25 cellular contexts compared by ENCODE assay signal in the genomic region with DNA sequence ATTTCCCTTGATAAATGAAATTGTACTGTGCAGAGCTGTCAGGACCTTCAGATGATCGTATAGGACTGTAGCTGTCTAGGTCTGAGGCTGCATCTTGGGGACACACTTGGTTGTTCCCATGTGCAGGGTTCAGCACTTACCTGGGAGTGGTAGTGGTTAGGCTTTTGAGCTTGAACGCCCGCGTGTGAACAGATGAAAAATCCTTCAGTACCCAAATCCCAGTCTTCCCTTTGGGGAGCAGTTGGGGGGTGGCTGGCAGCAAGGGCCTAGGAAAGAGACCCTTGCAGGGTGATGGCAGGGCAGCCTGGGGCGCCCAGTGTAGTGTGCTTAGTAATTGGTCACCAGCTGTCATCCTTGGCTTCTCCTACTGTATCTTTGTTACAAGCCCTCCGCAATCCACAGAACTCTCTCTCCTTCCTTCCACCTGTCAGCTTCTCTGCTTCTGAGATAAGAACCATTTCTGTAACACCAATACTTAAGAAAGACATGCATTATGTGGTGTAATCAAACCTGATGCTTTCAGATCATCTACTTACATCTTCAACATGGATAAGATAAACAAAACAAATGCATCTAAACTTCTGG.
"Had no signal": no experiment of that assay in that cellular context is flagged by ENCODE, and none has a peak within 500 bp of the region (broad histone marks: within the 10 kb centered on the region; RNA-seq: fewer than 3 reads in every experiment).

No MANE protein-coding gene starts in this region.

- H3K36me3 ChIP-seq: brain microvascular endothelial cell, gastrocnemius medialis had no signal

- H3K27me3 ChIP-seq: brain microvascular endothelial cell, dorsolateral prefrontal cortex, gastrocnemius medialis, sigmoid colon, tibial nerve had no signal

- H3K9me3 Mint-ChIP-seq: activated CD4-positive, alpha-beta T cell treated with anti-CD3 and anti-CD28 coated beads, Interleukin-2, amount 10 ng/mL, durations not matched to agents 7 days and 5 days; central memory CD8-positive, alpha-beta T cell; stimulated activated naive B cell treated with anti-CD40 and anti-IgM and Interleukin-4, amounts not matched to agents 10 μg/mL and 1 μg/mL and 100 μg/mL, for 72 hours had no signal

- H3K4me3 ChIP-seq: coronary artery, dorsolateral prefrontal cortex, gastrocnemius medialis, psoas muscle, sigmoid colon, tibial nerve had no signal

- H3K27ac Mint-ChIP-seq: activated CD4-positive, alpha-beta T cell treated with anti-CD3 and anti-CD28 coated beads, Interleukin-2, amount 10 ng/mL, durations not matched to agents 7 days and 5 days; activated CD8-positive, alpha-beta T cell treated with anti-CD3 and anti-CD28 coated beads for 36 hours; stimulated activated naive B cell treated with anti-CD40 and anti-IgM and Interleukin-4, amounts not matched to agents 10 μg/mL and 1 μg/mL and 100 μg/mL, for 72 hours; T-helper 17 cell had no signal

- ATAC-seq: activated CD8-positive, alpha-beta T cell treated with anti-CD3 and anti-CD28 coated beads for 36 hours; gastrocnemius medialis; left ventricle myocardium superior; naive thymus-derived CD4-positive, alpha-beta T cell; psoas muscle; T-helper 17 cell had no signal

- H3K27ac ChIP-seq: brain microvascular endothelial cell, coronary artery, gastrocnemius medialis, parathyroid adenoma, psoas muscle, sigmoid colon, tibial nerve had no signal

- H3K4me1 ChIP-seq: gastrocnemius medialis, parathyroid adenoma, psoas muscle, sigmoid colon, tibial nerve had no signal

- DNase-seq: activated CD4-positive, alpha-beta T cell treated with anti-CD3 and anti-CD28 coated beads, Interleukin-2, amount 10 ng/mL, durations not matched to agents 7 days and 5 days; activated CD4-positive, CD25-positive, alpha-beta regulatory T cell treated with anti-CD3 and anti-CD28 coated beads, Interleukin-2, amount 50 U/mL, for 72 hours; activated CD8-positive, alpha-beta T cell treated with anti-CD3 and anti-CD28 coated beads for 36 hours; activated gamma-delta T cell; activated naive CD4-positive, alpha-beta T cell treated with anti-CD3 and anti-CD28 coated beads, Interleukin-2, amount 50 U/mL, for 16 hours; activated T-cell treated with anti-CD3 and anti-CD28 coated beads, Interleukin-2, amount 50 U/mL, for 1 hour; amniotic stem cell; brain microvascular endothelial cell; effector memory CD4-positive, alpha-beta T cell; gastrocnemius medialis; glutamatergic neuron; left ventricle myocardium superior; naive thymus-derived CD4-positive, alpha-beta T cell; psoas muscle; sigmoid colon; stimulated activated CD4-positive, alpha-beta T cell treated with anti-CD3 and anti-CD28 coated beads, Interleukin-15, amount 100 ng/mL, for 24 hours; stimulated activated CD4-positive, alpha-beta T cell treated with anti-CD3 and anti-CD28 coated beads, Interleukin-2, amount 100 ng/mL, for 24 hours; stimulated activated naive B cell treated with anti-CD40 and anti-IgM and Interleukin-4, amounts not matched to agents 10 μg/mL and 1 μg/mL and 100 μg/mL, for 72 hours; T-helper 17 cell; T1000 had no signal

- H3K27me3 Mint-ChIP-seq: activated CD4-positive, alpha-beta T cell treated with anti-CD3 and anti-CD28 coated beads, Interleukin-2, amount 10 ng/mL, durations not matched to agents 7 days and 5 days; activated CD8-positive, alpha-beta T cell treated with anti-CD3 and anti-CD28 coated beads for 36 hours; central memory CD8-positive, alpha-beta T cell; naive thymus-derived CD4-positive, alpha-beta T cell; stimulated activated naive B cell treated with anti-CD40 and anti-IgM and Interleukin-4, amounts not matched to agents 10 μg/mL and 1 μg/mL and 100 μg/mL, for 72 hours; T-helper 17 cell had no signal

- H3K4me3 Mint-ChIP-seq: activated CD4-positive, alpha-beta T cell treated with anti-CD3 and anti-CD28 coated beads, Interleukin-2, amount 10 ng/mL, durations not matched to agents 7 days and 5 days; activated CD8-positive, alpha-beta T cell treated with anti-CD3 and anti-CD28 coated beads for 36 hours; central memory CD8-positive, alpha-beta T cell; naive thymus-derived CD4-positive, alpha-beta T cell; stimulated activated naive B cell treated with anti-CD40 and anti-IgM and Interleukin-4, amounts not matched to agents 10 μg/mL and 1 μg/mL and 100 μg/mL, for 72 hours; T-helper 17 cell had no signal

- H3K9me3 ChIP-seq: gastrocnemius medialis had no signal
